ENCODE assay signal across 8 cellular contexts in the genomic region with DNA sequence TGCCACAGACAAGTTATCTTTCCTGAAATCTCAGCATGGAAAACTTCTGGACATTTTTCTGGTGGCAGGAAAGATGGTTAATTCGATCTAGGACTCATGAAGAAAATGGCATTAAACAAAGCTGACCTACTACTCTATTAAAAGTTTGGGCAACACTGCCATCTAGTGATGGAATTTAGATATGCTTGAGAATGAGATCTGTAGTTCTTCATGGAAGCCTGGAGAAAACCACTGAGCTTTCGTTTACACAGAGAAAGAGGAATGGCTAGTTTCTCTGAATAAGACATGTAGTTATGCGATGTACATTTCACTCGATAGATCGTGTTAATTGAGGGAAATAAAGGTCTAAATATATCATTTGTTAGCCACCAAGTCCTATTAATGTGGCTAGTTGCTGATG.
A peak's percentile ranks its signal among the peaks of the same experiment; 100 is the strongest.
DNase-seq lines count a peak whose midpoint lies in the region; ATAC-seq and TF ChIP-seq lines count a peak whose summit lies in the region.

No MANE protein-coding gene starts in this region.

- no peak overlapping the region for H3K4me3 ChIP-seq in astrocyte of the cerebellum (ENCODE audit: low read depth, low read length)

- peak; percentile 69 for ATAC-seq in GM18868 (IDR thresholded peaks at IDR 0.05; ENCODE audit: unreplicated experiment)
- ATAC-seq in HG03103 (IDR thresholded peaks at IDR 0.05; ENCODE audit: low read depth, unreplicated experiment): peak; percentile 81
- peak; percentile 69 for ATAC-seq in stimulated activated naive CD8-positive, alpha-beta T cell treated with anti-CD3 and anti-CD28 coated beads, Interleukin-15, amount 100 ng/mL, for 72 hours

- no peak overlapping the region for H3K27ac Mint-ChIP-seq in stimulated activated naive CD8-positive, alpha-beta T cell treated with anti-CD3 and anti-CD28 coated beads, Interleukin-15, amount 100 ng/mL, for 72 hours

- peak; percentile 52 for TF ChIP-seq CTCF in astrocyte of the cerebellum (IDR thresholded peaks at IDR 0.05; ENCODE audit: low read depth, low read length, missing control alignments)

- DNase-seq in COR-L47 (lab: John Stamatoyannopoulos, UW) (peak; percentile 40), NCI-H2171 treated with DMSO at 0.1 percent for 48 hours (lab: John Stamatoyannopoulos, UW) (peak; percentile 66), astrocyte of the cerebellum (ENCODE audit: low read depth) (peak; percentile 67), iPS-NIHi11 (ENCODE audit: low spot score) (peak; percentile 42)
- peak in 1 of 2 donors; percentile 10 for DNase-seq in stimulated activated naive CD8-positive, alpha-beta T cell treated with anti-CD3 and anti-CD28 coated beads, Interleukin-15, amount 100 ng/mL, for 72 hours
- DNase-seq in activated T-cell treated with anti-CD3 and anti-CD28 coated beads, Interleukin-2, amount 50 U/mL, for 1 hour: no peak

- H3K27me3 Mint-ChIP-seq in stimulated activated naive CD8-positive, alpha-beta T cell treated with anti-CD3 and anti-CD28 coated beads, Interleukin-15, amount 100 ng/mL, for 72 hours: no peaks in the 10 kb centered on the region

- H3K4me3 Mint-ChIP-seq in stimulated activated naive CD8-positive, alpha-beta T cell treated with anti-CD3 and anti-CD28 coated beads, Interleukin-15, amount 100 ng/mL, for 72 hours: no peak overlapping the region

- in situ Hi-C loops in astrocyte of the cerebellum (cut with HindIII; ENCODE audit: low sequenced_read_pairs): loop anchor here (5.0 kb wide), 1 partner anchor 400 kb away; no protein-coding TSS in a partner anchor

- no peaks in the 10 kb centered on the region for H3K9me3 Mint-ChIP-seq in stimulated activated naive CD8-positive, alpha-beta T cell treated with anti-CD3 and anti-CD28 coated beads, Interleukin-15, amount 100 ng/mL, for 72 hours

- no peaks in the 10 kb centered on the region for H3K4me1 Mint-ChIP-seq in stimulated activated naive CD8-positive, alpha-beta T cell treated with anti-CD3 and anti-CD28 coated beads, Interleukin-15, amount 100 ng/mL, for 72 hours
